Comparison of ENCODE assay signal across 8 cellular contexts in genomic region chr4:1872918-1873269, GRCh38. TPM values are rescaled to one million over a fixed set of nuclear protein-coding genes. Genes with fewer than 3 reads are reported as not detected.
DNase-seq lines count a peak whose midpoint lies in the region; ATAC-seq and TF ChIP-seq lines count a peak whose summit lies in the region.

No MANE protein-coding gene starts in this region.

- ATAC-seq in RWPE2 (ENCODE audit: low read depth) (peak; percentile 9; the same call in 1 of the 3 replicates), GM19324 (IDR thresholded peaks at IDR 0.05; ENCODE audit: low FRiP score, unreplicated experiment) (no peak)

- 42% methylated on average over 2 of the region's 2 CpGs for WGBS in prostate gland
- 32% methylated on average over 2 of the region's 2 CpGs for WGBS in suprapubic skin

- DNase-seq in SIG-M5 treated with dmso at 0.1 percent for 504 hours (lab: John Stamatoyannopoulos, UW; ENCODE audit: unreplicated experiment) (peak; percentile 16), SIG-M5 (lab: John Stamatoyannopoulos, UW) (no peak), RWPE2 (ENCODE audit: low spot score) (no peak), epithelial cell of esophagus (ENCODE audit: low read depth) (peak; percentile 63), prostate gland (ENCODE audit: low spot score) (no peak), suprapubic skin (ENCODE audit: low spot score in 2 of 2) (no peak)
- peak; percentile 14 for DNase-seq in stimulated activated CD4-positive, alpha-beta T cell treated with anti-CD3 and anti-CD28 coated beads, Interleukin-4, amount 100 ng/mL, for 1 hour

- TF ChIP-seq EP300 in suprapubic skin (IDR thresholded peaks at IDR 0.05), result no peak

- intact Hi-C loops in prostate gland (cut with DNase I), result no loop called here

- H3K4me1 ChIP-seq in RWPE2 (ENCODE audit: insufficient read depth, poor library complexity, severe bottlenecking) (peaks cover 20% of the 10 kb centered on the region), prostate gland (replicated peaks) (peaks cover 2% of the 10 kb centered on the region), suprapubic skin (peaks cover 21% of the 10 kb centered on the region)

- no peaks in the 10 kb centered on the region for H3K27me3 ChIP-seq in RWPE2 (ENCODE audit: insufficient read depth, poor library complexity, severe bottlenecking)
- H3K27me3 ChIP-seq in prostate gland (replicated peaks; ENCODE audit: insufficient read depth), result no peaks in the 10 kb centered on the region
- no peaks in the 10 kb centered on the region for H3K27me3 ChIP-seq in suprapubic skin

- H3K9me3 ChIP-seq in RWPE2 (ENCODE audit: severe bottlenecking) (no peaks in the 10 kb centered on the region), prostate gland (no peaks in the 10 kb centered on the region), suprapubic skin (no peaks in the 10 kb centered on the region)

- H3K27ac ChIP-seq in RWPE2 (ENCODE audit: poor library complexity, severe bottlenecking) (peak overlapping the region; percentile 92), prostate gland (no peak overlapping the region), suprapubic skin (no peak overlapping the region)

- TF ChIP-seq POLR2A in prostate gland (IDR thresholded peaks at IDR 0.05) (no peak), suprapubic skin (IDR thresholded peaks at IDR 0.05) (no peak)

- peak overlapping the region; percentile 91 for H3K4me3 ChIP-seq in RWPE2 (ENCODE audit: severe bottlenecking)
- H3K4me3 ChIP-seq in epithelial cell of esophagus (ENCODE audit: low read length), result peak overlapping the region; percentile 58
- no peak overlapping the region for H3K4me3 ChIP-seq in prostate gland
- no peak overlapping the region for H3K4me3 ChIP-seq in suprapubic skin

- TF ChIP-seq CTCF in RWPE2 (IDR thresholded peaks at IDR 0.05; ENCODE audit: poor library complexity, severe bottlenecking), result no peak
- TF ChIP-seq CTCF in epithelial cell of esophagus (IDR thresholded peaks at IDR 0.05; ENCODE audit: insufficient read depth, low read depth, low read length, missing control alignments), result no peak
- TF ChIP-seq CTCF in prostate gland (IDR thresholded peaks at IDR 0.05), result no peak
- TF ChIP-seq CTCF in suprapubic skin (IDR thresholded peaks at IDR 0.05), result no peak

- peaks cover 10% of the 10 kb centered on the region for H3K36me3 ChIP-seq in RWPE2 (ENCODE audit: low read depth)
- no peaks in the 10 kb centered on the region for H3K36me3 ChIP-seq in prostate gland
- no peaks in the 10 kb centered on the region for H3K36me3 ChIP-seq in suprapubic skin

RNA-seq across cellular contexts. Expression of gene NSD2, which starts 1.7 kb away (rescaled TPM):
- total RNA-seq in prostate gland (10 to 100 TPM; 18.0 to 75.0 TPM), suprapubic skin (10 to 100 TPM; 25.3 to 46.7 (median 27.4) TPM)

RNA-seq across cellular contexts. Expression of gene LETM1, which starts 16.9 kb away (rescaled TPM):
- total RNA-seq in prostate gland, result 10 to 100 TPM; 32.1 to 63.1 TPM
- total RNA-seq in suprapubic skin, result 10 to 100 TPM; 64.0 to 73.5 (median 65.2) TPM

Comparison
In these comparisons a context has a peak if more than half of its experiments do, and no peak if none do; other contexts are left out.
1. DNase-seq: peak in SIG-M5 treated with dmso at 0.1 percent for 504 hours (single experiment), epithelial cell of esophagus (single experiment) and stimulated activated CD4-positive, alpha-beta T cell treated with anti-CD3 and anti-CD28 coated beads, Interleukin-4, amount 100 ng/mL, for 1 hour (single experiment); none in SIG-M5 (single experiment), RWPE2 (single experiment), prostate gland (single experiment) and suprapubic skin (0 of 2).
2. H3K4me3 ChIP-seq: peak in RWPE2 (single experiment) and epithelial cell of esophagus (single experiment); none in prostate gland (0 of 2) and suprapubic skin (single experiment).